ENCODE assay signal across 10 cellular contexts in the genomic region with DNA sequence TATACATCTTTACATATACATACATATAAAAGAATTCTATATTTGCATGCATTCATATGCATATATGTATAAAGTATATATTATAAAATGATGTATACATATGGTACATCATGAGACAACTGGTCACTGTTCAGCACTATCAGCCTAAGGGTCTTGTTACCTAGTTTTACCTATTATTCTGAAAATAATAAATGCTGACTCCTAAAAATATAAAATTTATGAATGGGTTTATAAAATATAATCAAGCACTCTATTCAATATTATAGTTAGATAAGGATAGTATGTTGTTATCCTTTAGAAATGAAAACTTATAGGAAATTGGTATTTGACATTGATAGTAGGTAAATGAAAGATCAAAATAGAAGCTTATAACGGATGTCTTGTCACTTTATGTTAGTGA.
"Had no signal": no experiment of that assay in that cellular context is flagged by ENCODE, and none has a peak within 500 bp of the region (broad histone marks: within the 10 kb centered on the region; RNA-seq: fewer than 3 reads in every experiment).

No MANE protein-coding gene starts in this region.

- H3K4me1 ChIP-seq: HAP-1 had no signal

- ATAC-seq: GM23338, HCT116 had no signal

- DNase-seq: HFFc6, Karpas-422, KBM-7 had no signal

- H3K36me3 ChIP-seq: HAP-1 had no signal

- H3K27ac Mint-ChIP-seq: GM23338, HFFc6 had no signal

- FAIRE-seq: H1, H54, HTR-8/SVneo had no signal

- H3K4me2 ChIP-seq: GM23338, KMS-11 had no signal

- H3K9ac ChIP-seq: KMS-11 had no signal

- H3K27ac ChIP-seq: KMS-11 had no signal

- H3K4me3 ChIP-seq: GM23338, HAP-1 had no signal

- H3K9me3 Mint-ChIP-seq: GM23338 had no signal

- H3K9me3 ChIP-seq: HAP-1 had no signal

- H3K4me3 Mint-ChIP-seq: GM23338, HFFc6 had no signal
